In the genomic region with DNA sequence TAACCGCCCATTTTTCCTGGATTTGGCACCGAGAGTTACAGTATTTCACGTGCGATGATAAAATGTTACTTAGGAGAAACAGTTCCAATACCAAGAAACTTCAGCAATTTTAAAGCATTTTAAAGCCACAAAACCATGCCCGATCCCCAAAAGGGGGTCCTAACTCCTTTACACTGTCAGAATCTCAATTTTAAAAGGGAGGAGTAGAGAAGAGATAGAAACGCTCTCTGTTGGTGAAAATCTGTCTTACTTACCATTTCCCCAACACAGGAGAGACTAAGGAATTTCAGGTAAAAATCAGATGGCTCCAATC, we compare ENCODE assay signal across 8 cellular contexts. TPM values are rescaled to one million over a fixed set of nuclear protein-coding genes. Genes with fewer than 3 reads are reported as not detected.
DNase-seq lines count a peak whose midpoint lies in the region; ATAC-seq and TF ChIP-seq lines count a peak whose summit lies in the region.

No MANE protein-coding gene starts in this region.

- H3K9me3 ChIP-seq in BLaER1 (no peaks in the 10 kb centered on the region), MG63 (no peaks in the 10 kb centered on the region)

- peaks cover 58 to 60% of the 10 kb centered on the region in 2 donors for H3K4me1 Mint-ChIP-seq in natural killer cell treated with Interleukin-12 subunit alpha and Interleukin-12 subunit beta and Interleukin-15 and Interleukin-18, amount 100 ng/mL, for 72 hours (ENCODE audit: low read depth in 2 of 2)

- TF ChIP-seq CTCF in dorsolateral prefrontal cortex (IDR thresholded peaks at IDR 0.05 in 54 of 56, conservative IDR thresholded peaks at IDR 0.05 in 2 of 56; ENCODE audit: low read depth in 1 of 56, partially characterized antibody in 56 of 56), result no peak

- peak overlapping the region; percentile 99 for H3K4me3 Mint-ChIP-seq in natural killer cell treated with Interleukin-12 subunit alpha and Interleukin-12 subunit beta and Interleukin-15 and Interleukin-18, amount 100 ng/mL, for 72 hours

- H3K27ac ChIP-seq in BLaER1, result peak overlapping the region; percentile 100
- peak overlapping the region; percentile 90 to 100 (median 99) for H3K27ac ChIP-seq in dorsolateral prefrontal cortex

- no peak for ATAC-seq in natural killer cell treated with Interleukin-12 subunit alpha and Interleukin-12 subunit beta and Interleukin-15 and Interleukin-18, amount 100 ng/mL, for 72 hours
- no peak for ATAC-seq in HG03378 (IDR thresholded peaks at IDR 0.05; ENCODE audit: unreplicated experiment)

- peaks cover 22% of the 10 kb centered on the region for H3K36me3 ChIP-seq in BLaER1
- H3K36me3 ChIP-seq in MG63, result peaks cover 8% of the 10 kb centered on the region

- intact Hi-C loops in dorsolateral prefrontal cortex (cut with DNase I), result loop anchor here in 1 of 2 donors (5.0 kb wide), 1 partner anchor 360 kb away; a partner anchor contains a TSS

- H3K4me1 ChIP-seq in BLaER1, result peaks cover 53% of the 10 kb centered on the region

- peaks cover 27% of the 10 kb centered on the region for H4K20me1 ChIP-seq in BLaER1

- no peak for DNase-seq in MG63
- no peak for DNase-seq in dorsolateral prefrontal cortex
- DNase-seq in natural killer cell treated with Interleukin-12 subunit alpha and Interleukin-12 subunit beta and Interleukin-15 and Interleukin-18, amount 100 ng/mL, for 72 hours (ENCODE audit: low spot score), result no peak
- no peak for DNase-seq in SIG-M5 treated with dmso at 0.1 percent for 504 hours (lab: John Stamatoyannopoulos, UW; ENCODE audit: unreplicated experiment)
- no peak for DNase-seq in NCI-H2227 treated with DMSO at 0.1 percent for 48 hours (lab: John Stamatoyannopoulos, UW)
- no peak for DNase-seq in amniotic stem cell (lab: John Stamatoyannopoulos, UW)

- H3K4me3 ChIP-seq in BLaER1, result peak overlapping the region; percentile 95
- peak overlapping the region; percentile 88 for H3K4me3 ChIP-seq in MG63
- H3K4me3 ChIP-seq in dorsolateral prefrontal cortex, result peak overlapping the region; percentile 63 to 100 (median 91)

- H3K27me3 ChIP-seq in BLaER1 (no peaks in the 10 kb centered on the region), MG63 (no peaks in the 10 kb centered on the region), dorsolateral prefrontal cortex (no peaks in the 10 kb centered on the region)

- peak overlapping the region; percentile 98 to 99 for H3K27ac Mint-ChIP-seq in natural killer cell treated with Interleukin-12 subunit alpha and Interleukin-12 subunit beta and Interleukin-15 and Interleukin-18, amount 100 ng/mL, for 72 hours

- H3K36me3 Mint-ChIP-seq in natural killer cell treated with Interleukin-12 subunit alpha and Interleukin-12 subunit beta and Interleukin-15 and Interleukin-18, amount 100 ng/mL, for 72 hours, result peaks cover 12% of the 10 kb centered on the region

- H3K9ac ChIP-seq in BLaER1, result peak overlapping the region; percentile 99

- no peaks in the 10 kb centered on the region for H3K9me3 Mint-ChIP-seq in natural killer cell treated with Interleukin-12 subunit alpha and Interleukin-12 subunit beta and Interleukin-15 and Interleukin-18, amount 100 ng/mL, for 72 hours

- H3K4me2 ChIP-seq in BLaER1, result peak overlapping the region; percentile 92

- no peaks in the 10 kb centered on the region for H3K27me3 Mint-ChIP-seq in natural killer cell treated with Interleukin-12 subunit alpha and Interleukin-12 subunit beta and Interleukin-15 and Interleukin-18, amount 100 ng/mL, for 72 hours

RNA-seq across cellular contexts. Expression of a gene that starts 0.5 kb away (rescaled TPM):
- total RNA-seq in MG63 (2014; rRNA removed; shearing (Covaris generic); ENCODE audit: low replicate concordance), result 45.2 and 62.3 TPM in 2 replicates
- total RNA-seq in dorsolateral prefrontal cortex, result 100 to 1,000 TPM; 128 to 301 (median 209) TPM
- total RNA-seq in natural killer cell treated with Interleukin-12 subunit alpha and Interleukin-12 subunit beta and Interleukin-15 and Interleukin-18, amount 100 ng/mL, for 72 hours, result 100 to 1,000 TPM; 206 to 224 TPM

RNA-seq across cellular contexts. Expression of a gene that starts 11.0 kb away (rescaled TPM):
- 0.36 TPM in 1 of 2 replicates, not detected in the other for total RNA-seq in MG63 (2014; rRNA removed; shearing (Covaris generic); ENCODE audit: low replicate concordance)
- 10 to 100 TPM in 7 of 120 experiments, 1 to 10 TPM in 108, under 1 TPM in 5; 0.39 to 16.5 (median 3.9) TPM for total RNA-seq in dorsolateral prefrontal cortex
- total RNA-seq in natural killer cell treated with Interleukin-12 subunit alpha and Interleukin-12 subunit beta and Interleukin-15 and Interleukin-18, amount 100 ng/mL, for 72 hours, result 1 to 10 TPM in 1 of 2 donors, under 1 TPM in 1; 0.73 to 1.1 TPM

RNA-seq across cellular contexts. Expression of a gene that starts 16.0 kb away (rescaled TPM):
- total RNA-seq in MG63 (2014; rRNA removed; shearing (Covaris generic); ENCODE audit: low replicate concordance), result not detected in 2 replicates
- total RNA-seq in dorsolateral prefrontal cortex, result 1 to 10 TPM in 2 of 120 experiments, under 1 TPM in 27, not detected in 91; 0.18 to 1.8 (median 0.47) TPM
- total RNA-seq in natural killer cell treated with Interleukin-12 subunit alpha and Interleukin-12 subunit beta and Interleukin-15 and Interleukin-18, amount 100 ng/mL, for 72 hours, result not detected

RNA-seq across cellular contexts. Expression of a gene that starts 23.9 kb away (rescaled TPM):
- 0.96 and 1.1 TPM in 2 replicates for total RNA-seq in MG63 (2014; rRNA removed; shearing (Covaris generic); ENCODE audit: low replicate concordance)
- 1 to 10 TPM in 108 of 120 experiments, under 1 TPM in 12; 0.55 to 4.2 (median 1.7) TPM for total RNA-seq in dorsolateral prefrontal cortex
- 10 to 100 TPM; 11.7 to 19.1 TPM for total RNA-seq in natural killer cell treated with Interleukin-12 subunit alpha and Interleukin-12 subunit beta and Interleukin-15 and Interleukin-18, amount 100 ng/mL, for 72 hours

RNA-seq across cellular contexts. Expression of a gene that starts 32.0 kb away (rescaled TPM):
- total RNA-seq in MG63 (2014; rRNA removed; shearing (Covaris generic); ENCODE audit: low replicate concordance), result not detected in 2 replicates
- total RNA-seq in dorsolateral prefrontal cortex, result 1 to 10 TPM in 116 of 120 experiments, under 1 TPM in 4; 0.57 to 6.4 (median 2.4) TPM
- 1 to 10 TPM; 1.2 to 1.7 TPM for total RNA-seq in natural killer cell treated with Interleukin-12 subunit alpha and Interleukin-12 subunit beta and Interleukin-15 and Interleukin-18, amount 100 ng/mL, for 72 hours
